ENCODE assay signal across 23 cellular contexts in the genomic region with DNA sequence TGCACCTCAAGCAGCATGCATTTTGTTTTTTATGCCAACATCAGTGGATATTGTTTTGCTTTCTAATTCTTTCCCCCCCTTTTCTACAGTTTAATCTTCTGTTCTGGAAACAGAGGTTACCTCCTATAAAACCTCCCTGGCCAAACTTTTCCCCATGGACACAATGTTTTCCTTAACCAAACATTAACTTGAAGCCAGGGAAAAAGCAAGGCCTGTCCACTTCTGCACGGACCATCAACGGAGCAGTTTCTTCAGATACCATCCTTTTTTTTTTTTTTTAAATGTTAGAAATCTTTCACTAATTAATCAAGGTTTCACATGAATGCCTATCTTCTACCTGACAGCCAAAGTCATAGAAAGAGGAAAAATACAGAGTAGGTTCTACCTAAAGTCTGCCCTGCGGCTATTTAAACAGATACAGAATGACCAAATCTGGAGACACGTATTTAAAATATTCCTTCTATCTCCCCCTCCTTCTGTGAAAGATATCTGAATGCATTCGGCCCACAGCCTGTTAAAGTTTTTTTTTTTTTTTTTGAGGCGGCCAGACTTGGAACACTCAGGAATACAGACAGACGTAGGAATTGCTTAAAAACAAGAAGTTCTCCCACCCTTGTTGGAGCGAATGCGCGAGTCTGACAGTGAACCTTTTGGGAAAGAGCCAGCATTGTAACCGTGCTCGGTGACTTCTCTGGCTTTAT.
DNase-seq lines count a peak whose midpoint lies in the region; ATAC-seq and TF ChIP-seq lines count a peak whose summit lies in the region.
"Had no signal": no experiment of that assay in that cellular context is flagged by ENCODE, and none has a peak within 500 bp of the region (broad histone marks: within the 10 kb centered on the region; RNA-seq: fewer than 3 reads in every experiment).

No MANE protein-coding gene starts in this region.

- TF ChIP-seq POLR2A in erythroblast (IDR thresholded peaks at IDR 0.05; ENCODE audit: low read length) = no peak

- H3K4ac ChIP-seq in mesenchymal stem cell (ENCODE audit: low read depth in 1 of 2, low read length in 2 of 2) (no peak overlapping the region), H9 (ENCODE audit: low read depth, low read length) (no peak overlapping the region)

- peak; percentile 43 for ATAC-seq in Right ventricle myocardium superior (ENCODE audit: poor library complexity)
- peak; percentile 44 for ATAC-seq in aorta (ENCODE audit: low FRiP score)
- ATAC-seq: activated naive CD8-positive, alpha-beta T cell treated with anti-CD3 and anti-CD28 coated beads, Interleukin-2, amount 50 U/mL, for 24 hours; foreskin keratinocyte; stimulated activated effector memory CD8-positive, alpha-beta T cell treated with anti-CD3 and anti-CD28 coated beads, Interleukin-12 subunit alpha, Interleukin-12 subunit beta, amount 100 ng/mL, for 72 hours had no signal

- no peak overlapping the region for H3K56ac ChIP-seq in H9 (ENCODE audit: insufficient read length, low read depth, low read length)

- H2AFZ ChIP-seq in mesenchymal stem cell (ENCODE audit: low read depth, low read length) (no peak overlapping the region), H9 (ENCODE audit: low read length) (no peak overlapping the region)

- H3K27ac ChIP-seq in mesenchymal stem cell (ENCODE audit: low read length, poor library complexity, severe bottlenecking) (no peak overlapping the region), skeletal muscle tissue (ENCODE audit: low read depth, low read length) (no peak overlapping the region), aorta (ENCODE audit: low read depth in 1 of 2, low read length in 2 of 2) (peak overlapping the region in 1 of 2 donors; percentile 61), H9 (ENCODE audit: insufficient read length, low read depth, low read length) (no peak overlapping the region)
- H3K27ac ChIP-seq: colonic mucosa, foreskin keratinocyte, thyroid gland had no signal

- peak overlapping the region in 1 of 3 experiments; percentile 84; a peak in 1 of 7 replicates for H3K27ac Mint-ChIP-seq in H9
- H3K27ac Mint-ChIP-seq: activated CD4-positive, alpha-beta memory T cell treated with anti-CD3 and anti-CD28 coated beads, Interleukin-2, amount 10 ng/mL, durations not matched to agents 7 days and 5 days; activated naive CD8-positive, alpha-beta T cell treated with anti-CD3 and anti-CD28 coated beads, Interleukin-2, amount 50 U/mL, for 24 hours; CD8-positive, alpha-beta memory T cell; endodermal cell; stimulated activated effector memory CD8-positive, alpha-beta T cell treated with anti-CD3 and anti-CD28 coated beads, Interleukin-12 subunit alpha, Interleukin-12 subunit beta, amount 100 ng/mL, for 72 hours had no signal

- no peak overlapping the region for H2AK5ac ChIP-seq in mesenchymal stem cell (ENCODE audit: low read length, severe bottlenecking)
- no peak overlapping the region for H2AK5ac ChIP-seq in H9 (ENCODE audit: insufficient read length, low read length)

- no peaks in the 10 kb centered on the region for H3K9me3 Mint-ChIP-seq in H9
- H3K9me3 Mint-ChIP-seq: activated naive CD8-positive, alpha-beta T cell treated with anti-CD3 and anti-CD28 coated beads, Interleukin-2, amount 50 U/mL, for 24 hours; endodermal cell had no signal

- WGBS in mesenchymal stem cell = 95% methylated on average over 11 of the region's 12 CpGs
- 16 to 22% methylated on average over 12 of the region's 12 CpGs for whole genome bisulfite sequencing in aorta, 2 donors
- no CpG with 5 or more reads among the region's 12 CpGs for WGBS in H9 (ENCODE audit: extremely low coverage, insufficient read length, low lambda C conversion rate)

- peaks cover 5% of the 10 kb centered on the region in 2 experiments for H3K4me1 Mint-ChIP-seq in H9
- H3K4me1 Mint-ChIP-seq: activated CD4-positive, alpha-beta memory T cell treated with anti-CD3 and anti-CD28 coated beads, Interleukin-2, amount 10 ng/mL, durations not matched to agents 7 days and 5 days; activated naive CD8-positive, alpha-beta T cell treated with anti-CD3 and anti-CD28 coated beads, Interleukin-2, amount 50 U/mL, for 24 hours; CD8-positive, alpha-beta memory T cell; endodermal cell; stimulated activated effector memory CD8-positive, alpha-beta T cell treated with anti-CD3 and anti-CD28 coated beads, Interleukin-12 subunit alpha, Interleukin-12 subunit beta, amount 100 ng/mL, for 72 hours had no signal

- no peaks in the 10 kb centered on the region for H3K36me3 Mint-ChIP-seq in H9 (ENCODE audit: insufficient read depth in 1 of 3, low read depth in 3 of 3)
- H3K36me3 Mint-ChIP-seq: CD8-positive, alpha-beta memory T cell; stimulated activated effector memory CD8-positive, alpha-beta T cell treated with anti-CD3 and anti-CD28 coated beads, Interleukin-12 subunit alpha, Interleukin-12 subunit beta, amount 100 ng/mL, for 72 hours had no signal

- peaks cover 0 to 3% of the 10 kb centered on the region in 2 experiments for H3K36me3 ChIP-seq in mesenchymal stem cell (ENCODE audit: control insufficient read depth in 1 of 2, insufficient read depth in 2 of 2, low read depth in 1 of 2, low read length in 2 of 2)
- peaks cover 7 to 24% (median 15%) of the 10 kb centered on the region in 3 donors for H3K36me3 ChIP-seq in skeletal muscle tissue (ENCODE audit: control insufficient read depth in 3 of 3, insufficient read depth in 3 of 3, low read length in 3 of 3)
- H3K36me3 ChIP-seq in aorta (ENCODE audit: control insufficient read depth in 1 of 2, insufficient read depth in 2 of 2, low read length in 1 of 2) = peaks cover 0 to 5% of the 10 kb centered on the region in 2 donors
- H3K36me3 ChIP-seq: colonic mucosa had no signal

- no peak overlapping the region for H2BK120ac ChIP-seq in mesenchymal stem cell (ENCODE audit: low read depth, low read length)
- no peak overlapping the region for H2BK120ac ChIP-seq in H9 (ENCODE audit: low read depth, low read length, poor library complexity, severe bottlenecking)

- no peak for TF ChIP-seq CTCF in H9 (conservative IDR thresholded peaks at IDR 0.05)

- no peaks in the 10 kb centered on the region for H3K79me1 ChIP-seq in mesenchymal stem cell (replicated peaks; ENCODE audit: low read length, poor library complexity, severe bottlenecking)
- no peaks in the 10 kb centered on the region for H3K79me1 ChIP-seq in H9 (ENCODE audit: insufficient read depth, low read depth, low read length, poor library complexity, severe bottlenecking)

- no peaks in the 10 kb centered on the region for H4K20me1 ChIP-seq in H9 (ENCODE audit: control insufficient read depth, insufficient read depth, insufficient read length)

- no peaks in the 10 kb centered on the region for H3K4me1 ChIP-seq in mesenchymal stem cell (ENCODE audit: control insufficient read depth, insufficient read depth, low read depth, low read length)
- no peaks in the 10 kb centered on the region for H3K4me1 ChIP-seq in skeletal muscle tissue (ENCODE audit: control insufficient read depth in 3 of 3, insufficient read depth in 3 of 3, low read length in 3 of 3)
- H3K4me1 ChIP-seq in aorta (ENCODE audit: control insufficient read depth in 1 of 2, insufficient read depth in 2 of 2, low read length in 2 of 2) = no peaks in the 10 kb centered on the region
- H3K4me1 ChIP-seq in H9 (ENCODE audit: insufficient read depth, low read length) = peaks cover 3% of the 10 kb centered on the region; the same call in 1 of the 2 replicates
- H3K4me1 ChIP-seq: colonic mucosa, foreskin keratinocyte, thyroid gland had no signal

- H3K27me3 Mint-ChIP-seq in H9 (ENCODE audit: low read depth) = no peaks in the 10 kb centered on the region; the same call in 1 of the 2 replicates
- H3K27me3 Mint-ChIP-seq: activated CD4-positive, alpha-beta memory T cell treated with anti-CD3 and anti-CD28 coated beads, Interleukin-2, amount 10 ng/mL, durations not matched to agents 7 days and 5 days had no signal

- H3K79me2 ChIP-seq in H9 (ENCODE audit: insufficient read depth, low read length) = no peaks in the 10 kb centered on the region

- H2BK12ac ChIP-seq in mesenchymal stem cell (ENCODE audit: low read length in 2 of 2) (no peak overlapping the region), H9 (ENCODE audit: insufficient read length, low read depth, low read length) (no peak overlapping the region)

- H3K4me3 Mint-ChIP-seq in H9 = no peak overlapping the region
- H3K4me3 Mint-ChIP-seq: activated CD4-positive, alpha-beta memory T cell treated with anti-CD3 and anti-CD28 coated beads, Interleukin-2, amount 10 ng/mL, durations not matched to agents 7 days and 5 days; activated naive CD8-positive, alpha-beta T cell treated with anti-CD3 and anti-CD28 coated beads, Interleukin-2, amount 50 U/mL, for 24 hours; CD8-positive, alpha-beta memory T cell; endodermal cell; stimulated activated effector memory CD8-positive, alpha-beta T cell treated with anti-CD3 and anti-CD28 coated beads, Interleukin-12 subunit alpha, Interleukin-12 subunit beta, amount 100 ng/mL, for 72 hours had no signal

- H3K23ac ChIP-seq in mesenchymal stem cell (ENCODE audit: low read length in 2 of 2) (no peak overlapping the region), H9 (ENCODE audit: insufficient read length, low read depth, low read length) (no peak overlapping the region)

- H4K8ac ChIP-seq in mesenchymal stem cell (ENCODE audit: low read length) (no peak overlapping the region), H9 (replicated peaks; ENCODE audit: insufficient read length, low read depth, low read length) (no peak overlapping the region)

- no peak overlapping the region for H4K5ac ChIP-seq in H9 (ENCODE audit: insufficient read length, low read depth, low read length)

- H3K4me2 ChIP-seq in mesenchymal stem cell (ENCODE audit: low read length, poor library complexity, severe bottlenecking) (no peak overlapping the region), H9 (ENCODE audit: insufficient read depth, insufficient read length, low read length) (no peak overlapping the region)

- no peak overlapping the region for H2BK15ac ChIP-seq in mesenchymal stem cell (ENCODE audit: low read depth, poor library complexity, severe bottlenecking)
- no peak overlapping the region for H2BK15ac ChIP-seq in H9 (ENCODE audit: low read depth, low read length)

- H3K18ac ChIP-seq in mesenchymal stem cell (ENCODE audit: low read depth in 1 of 2, low read length in 2 of 2) = no peak overlapping the region
- H3K18ac ChIP-seq in H9 (ENCODE audit: insufficient read length, low read depth, low read length) = no peak overlapping the region

- no peak overlapping the region for H2BK20ac ChIP-seq in H9 (ENCODE audit: low read depth, low read length, poor library complexity, severe bottlenecking)

- H3K9ac ChIP-seq in mesenchymal stem cell (ENCODE audit: low read length) (peak overlapping the region; percentile 60), skeletal muscle tissue (ENCODE audit: low read depth in 1 of 3, low read length in 3 of 3) (peak overlapping the region in 1 of 3 donors; percentile 4), H9 (ENCODE audit: extremely low read depth, insufficient read length, low read length) (no peak overlapping the region)

- no peak overlapping the region for H2BK5ac ChIP-seq in mesenchymal stem cell (ENCODE audit: low read depth, low read length, poor library complexity, severe bottlenecking)
- H2BK5ac ChIP-seq in H9 (ENCODE audit: insufficient read length, low read length) = no peak overlapping the region

- H3K27me3 ChIP-seq in mesenchymal stem cell (ENCODE audit: control insufficient read depth in 1 of 2, insufficient read depth in 1 of 2, low read length in 2 of 2) (peaks cover 0 to 11% of the 10 kb centered on the region in 2 experiments), skeletal muscle tissue (ENCODE audit: control insufficient read depth in 3 of 3, insufficient read depth in 3 of 3, low read length in 3 of 3) (no peaks in the 10 kb centered on the region), aorta (ENCODE audit: control insufficient read depth in 1 of 2, insufficient read depth in 2 of 2, low read length in 1 of 2) (no peaks in the 10 kb centered on the region), H9 (ENCODE audit: insufficient read depth, low read length) (no peaks in the 10 kb centered on the region)
- H3K27me3 ChIP-seq: colonic mucosa, thyroid gland had no signal

- no peaks in the 10 kb centered on the region for H3K23me2 ChIP-seq in H9 (ENCODE audit: insufficient read length, low read depth, low read length, poor library complexity, severe bottlenecking)

- intact Hi-C loops in Right ventricle myocardium superior (cut with DNase I) (no loop called here), cardiac septum (cut with DNase I) (no loop called here), aorta (cut with DNase I) (no loop called here)

- H3K14ac ChIP-seq in mesenchymal stem cell (ENCODE audit: low read length in 2 of 2) (no peak overlapping the region), H9 (ENCODE audit: insufficient read depth, low read length) (no peak overlapping the region)

- H4K91ac ChIP-seq in mesenchymal stem cell (ENCODE audit: low read length) (no peak overlapping the region), H9 (ENCODE audit: insufficient read length, low read depth, low read length) (no peak overlapping the region)

- DNase-seq in Right ventricle myocardium superior = no peak
- DNase-seq in cardiac septum (ENCODE audit: low spot score) = no peak
- no peak for DNase-seq in mesenchymal stem cell
- no peak for DNase-seq in aorta
- no peak for DNase-seq in H9
- DNase-seq in dedifferentiated amniotic fluid mesenchymal stem cell (ENCODE audit: extremely low spot score) = no peak
- no peak for DNase-seq in erythroblast (lab: John Stamatoyannopoulos, UW)
- DNase-seq: activated CD4-positive, alpha-beta memory T cell treated with anti-CD3 and anti-CD28 coated beads, Interleukin-2, amount 10 ng/mL, durations not matched to agents 7 days and 5 days; activated effector memory CD4-positive, alpha-beta T cell treated with Interleukin-2 at 50 U/mL for 16 hours; activated naive CD8-positive, alpha-beta T cell treated with anti-CD3 and anti-CD28 coated beads, Interleukin-2, amount 50 U/mL, for 24 hours; CD8-positive, alpha-beta memory T cell; colonic mucosa; endodermal cell; foreskin keratinocyte; hippocampal formation; Karpas-422; NCI-H1930; stimulated activated CD4-positive, alpha-beta T cell treated with anti-CD3 and anti-CD28 coated beads, Interleukin-1b, Interleukin-23, amount 100 ng/mL, for 48 hours; T-helper 9 cell; thyroid gland had no signal

- H3K4me3 ChIP-seq in mesenchymal stem cell (ENCODE audit: insufficient read depth in 1 of 2, low read depth in 1 of 2, low read length in 2 of 2) (peak overlapping the region in 1 of 2 experiments; percentile 74), skeletal muscle tissue (ENCODE audit: low read length in 3 of 3) (peak overlapping the region in 2 of 3 donors; percentile 25 to 39), aorta (ENCODE audit: low read length in 2 of 2) (peak overlapping the region; percentile 24 to 27)
- H3K4me3 ChIP-seq: colonic mucosa, lung, thyroid gland had no signal

- H3K9me3 ChIP-seq in mesenchymal stem cell (ENCODE audit: control insufficient read depth, low read length) (no peaks in the 10 kb centered on the region), skeletal muscle tissue (ENCODE audit: control insufficient read depth in 3 of 3, low read length in 3 of 3) (no peaks in the 10 kb centered on the region), aorta (ENCODE audit: control insufficient read depth, low read length) (no peaks in the 10 kb centered on the region), H9 (ENCODE audit: control insufficient read depth, low read depth, low read length) (no peaks in the 10 kb centered on the region)
- H3K9me3 ChIP-seq: colonic mucosa, thyroid gland had no signal

- H3T11ph ChIP-seq in H9 (ENCODE audit: low read length) = no peak overlapping the region
